ENCODE assay signal across 17 cellular contexts in genomic region chr17:77485089-77485833, GRCh38.
DNase-seq lines count a peak whose midpoint lies in the region; ATAC-seq, FAIRE-seq and TF ChIP-seq lines count a peak whose summit lies in the region.
"Had no signal": no experiment of that assay in that cellular context is flagged by ENCODE, and none has a peak within 500 bp of the region (broad histone marks: within the 10 kb centered on the region; RNA-seq: fewer than 3 reads in every experiment).

No MANE protein-coding gene starts in this region.

- peak; percentile 13 for ATAC-seq in activated T-helper 17 cell treated with anti-CD3 and anti-CD28 coated beads, Interleukin-2, amount 50 U/mL, for 72 hours (replicated peaks)
- peak; percentile 43 for ATAC-seq in naive thymus-derived CD4-positive, alpha-beta T cell
- no peak for ATAC-seq in lower lobe of right lung

- peaks cover 6 to 100% (median 42%) of the 10 kb centered on the region in 3 experiments for H3K36me3 ChIP-seq in naive thymus-derived CD4-positive, alpha-beta T cell (ENCODE audit: control insufficient read depth in 2 of 3, insufficient read depth in 3 of 3, low read length in 3 of 3)
- H3K36me3 ChIP-seq in neural progenitor cell: no peaks in the 10 kb centered on the region
- H3K36me3 ChIP-seq in lower lobe of right lung: peaks cover 57% of the 10 kb centered on the region

- H2AFZ ChIP-seq in neural progenitor cell (replicated peaks): no peak overlapping the region
- H2AFZ ChIP-seq: PC-9 had no signal

- H3K4me2 ChIP-seq in neural progenitor cell: no peak overlapping the region
- H3K4me2 ChIP-seq: PC-9 had no signal

- H3K79me2 ChIP-seq in neural progenitor cell (ENCODE audit: low read depth): peaks cover 59% of the 10 kb centered on the region

- peak overlapping the region; percentile 22 for H3K27ac Mint-ChIP-seq in activated naive CD8-positive, alpha-beta T cell
- H3K27ac Mint-ChIP-seq in activated naive CD8-positive, alpha-beta T cell treated with anti-CD3 and anti-CD28 coated beads for 36 hours: no peak overlapping the region
- H3K27ac Mint-ChIP-seq in activated T-helper 17 cell treated with anti-CD3 and anti-CD28 coated beads, Interleukin-2, amount 50 U/mL, for 72 hours: no peak overlapping the region
- no peak overlapping the region for H3K27ac Mint-ChIP-seq in naive thymus-derived CD4-positive, alpha-beta T cell
- H3K27ac Mint-ChIP-seq in neural progenitor cell: no peak overlapping the region

- H3K9ac ChIP-seq in neural progenitor cell: no peak overlapping the region

- POLR2A ChIA-PET in naive thymus-derived CD4-positive, alpha-beta T cell (lab: Charles Lee): no interaction called here

- peak; percentile 100 for FAIRE-seq in urothelium cell line (lab: Jason Lieb, UNC)

- H3K9me3 Mint-ChIP-seq in activated naive CD8-positive, alpha-beta T cell (ENCODE audit: low read depth): no peaks in the 10 kb centered on the region
- no peaks in the 10 kb centered on the region for H3K9me3 Mint-ChIP-seq in activated naive CD8-positive, alpha-beta T cell treated with anti-CD3 and anti-CD28 coated beads for 36 hours
- H3K9me3 Mint-ChIP-seq in activated T-helper 17 cell treated with anti-CD3 and anti-CD28 coated beads, Interleukin-2, amount 50 U/mL, for 72 hours: no peaks in the 10 kb centered on the region
- peaks cover 0 to 4% (median 0%) of the 10 kb centered on the region in 11 donors for H3K9me3 Mint-ChIP-seq in naive thymus-derived CD4-positive, alpha-beta T cell
- no peaks in the 10 kb centered on the region for H3K9me3 Mint-ChIP-seq in neural progenitor cell
- H3K9me3 Mint-ChIP-seq: CD8-positive, alpha-beta memory T cell; IgD-negative memory B cell had no signal

- no peak overlapping the region for H3K4me3 Mint-ChIP-seq in activated naive CD8-positive, alpha-beta T cell
- H3K4me3 Mint-ChIP-seq in activated naive CD8-positive, alpha-beta T cell treated with anti-CD3 and anti-CD28 coated beads for 36 hours: no peak overlapping the region
- H3K4me3 Mint-ChIP-seq in activated T-helper 17 cell treated with anti-CD3 and anti-CD28 coated beads, Interleukin-2, amount 50 U/mL, for 72 hours: no peak overlapping the region
- no peak overlapping the region for H3K4me3 Mint-ChIP-seq in naive thymus-derived CD4-positive, alpha-beta T cell
- no peak overlapping the region for H3K4me3 Mint-ChIP-seq in neural progenitor cell
- H3K4me3 Mint-ChIP-seq: IgD-negative memory B cell had no signal

- H3F3A ChIP-seq in neural progenitor cell (ENCODE audit: low read depth): no peaks in the 10 kb centered on the region

- no peaks in the 10 kb centered on the region for H3K36me3 Mint-ChIP-seq in activated naive CD8-positive, alpha-beta T cell
- H3K36me3 Mint-ChIP-seq in activated naive CD8-positive, alpha-beta T cell treated with anti-CD3 and anti-CD28 coated beads for 36 hours: peaks cover 12% of the 10 kb centered on the region
- H3K36me3 Mint-ChIP-seq in activated T-helper 17 cell treated with anti-CD3 and anti-CD28 coated beads, Interleukin-2, amount 50 U/mL, for 72 hours (ENCODE audit: low read depth): peaks cover 61% of the 10 kb centered on the region
- H3K36me3 Mint-ChIP-seq in naive thymus-derived CD4-positive, alpha-beta T cell: peaks cover 0 to 23% (median 13%) of the 10 kb centered on the region in 5 donors
- H3K36me3 Mint-ChIP-seq in neural progenitor cell: peaks cover 16% of the 10 kb centered on the region

- H3K27ac ChIP-seq in naive thymus-derived CD4-positive, alpha-beta T cell (ENCODE audit: low read depth, low read length): peak overlapping the region; percentile 5
- no peak overlapping the region for H3K27ac ChIP-seq in neural progenitor cell
- H3K27ac ChIP-seq in lower lobe of right lung: no peak overlapping the region
- H3K27ac ChIP-seq: PC-9 had no signal

- H3K27me3 Mint-ChIP-seq in activated naive CD8-positive, alpha-beta T cell: no peaks in the 10 kb centered on the region
- H3K27me3 Mint-ChIP-seq in activated naive CD8-positive, alpha-beta T cell treated with anti-CD3 and anti-CD28 coated beads for 36 hours: no peaks in the 10 kb centered on the region
- no peaks in the 10 kb centered on the region for H3K27me3 Mint-ChIP-seq in activated T-helper 17 cell treated with anti-CD3 and anti-CD28 coated beads, Interleukin-2, amount 50 U/mL, for 72 hours
- H3K27me3 Mint-ChIP-seq in naive thymus-derived CD4-positive, alpha-beta T cell: no peaks in the 10 kb centered on the region
- peaks cover 4% of the 10 kb centered on the region for H3K27me3 Mint-ChIP-seq in neural progenitor cell (ENCODE audit: insufficient read depth, low read depth)
- H3K27me3 Mint-ChIP-seq: CD8-positive, alpha-beta memory T cell; IgD-negative memory B cell had no signal

- H3K9me3 ChIP-seq in naive thymus-derived CD4-positive, alpha-beta T cell (ENCODE audit: control insufficient read depth in 2 of 3, low read length in 3 of 3): no peaks in the 10 kb centered on the region
- H3K9me3 ChIP-seq in neural progenitor cell (ENCODE audit: low read depth): no peaks in the 10 kb centered on the region
- H3K9me3 ChIP-seq in lower lobe of right lung: no peaks in the 10 kb centered on the region

- peaks cover 26% of the 10 kb centered on the region for H4K20me1 ChIP-seq in neural progenitor cell (ENCODE audit: low read depth)

- TF ChIP-seq CTCF in neural progenitor cell (IDR thresholded peaks at IDR 0.05): no peak
- no peak for TF ChIP-seq CTCF in lower lobe of right lung (IDR thresholded peaks at IDR 0.05)

- H3K4me3 ChIP-seq in naive thymus-derived CD4-positive, alpha-beta T cell (ENCODE audit: low read length): no peak overlapping the region
- H3K4me3 ChIP-seq in neural progenitor cell (no peak overlapping the region), lower lobe of right lung (no peak overlapping the region)
- H3K4me3 ChIP-seq: PC-9 had no signal

- H3K4me1 Mint-ChIP-seq in activated naive CD8-positive, alpha-beta T cell (ENCODE audit: low read depth): peaks cover 12% of the 10 kb centered on the region
- H3K4me1 Mint-ChIP-seq in activated naive CD8-positive, alpha-beta T cell treated with anti-CD3 and anti-CD28 coated beads for 36 hours: peaks cover 9% of the 10 kb centered on the region
- H3K4me1 Mint-ChIP-seq in activated T-helper 17 cell treated with anti-CD3 and anti-CD28 coated beads, Interleukin-2, amount 50 U/mL, for 72 hours: peaks cover 11% of the 10 kb centered on the region
- peaks cover 8 to 26% (median 13%) of the 10 kb centered on the region in 7 donors for H3K4me1 Mint-ChIP-seq in naive thymus-derived CD4-positive, alpha-beta T cell
- peaks cover 5% of the 10 kb centered on the region for H3K4me1 Mint-ChIP-seq in neural progenitor cell

- intact Hi-C loops in naive thymus-derived CD4-positive, alpha-beta T cell (cut with micrococcal nuclease): no loop called here
- intact Hi-C loops in lower lobe of right lung (cut with DNase I): loop anchor here (10.0 kb wide), 1 partner anchor 50 kb away; no protein-coding TSS in a partner anchor

- no peaks in the 10 kb centered on the region for H3K27me3 ChIP-seq in naive thymus-derived CD4-positive, alpha-beta T cell (ENCODE audit: control insufficient read depth in 2 of 2, insufficient read depth in 2 of 2, low read length in 2 of 2)
- H3K27me3 ChIP-seq in neural progenitor cell (no peaks in the 10 kb centered on the region), lower lobe of right lung (ENCODE audit: low read depth) (no peaks in the 10 kb centered on the region)

- CTCF ChIA-PET in naive thymus-derived CD4-positive, alpha-beta T cell (lab: Charles Lee): no interaction called here

- peaks cover 8 to 20% of the 10 kb centered on the region in 2 donors for H3K4me1 ChIP-seq in naive thymus-derived CD4-positive, alpha-beta T cell (ENCODE audit: control insufficient read depth in 2 of 2, insufficient read depth in 2 of 2, low read length in 2 of 2)
- H3K4me1 ChIP-seq in neural progenitor cell (peaks cover 12% of the 10 kb centered on the region), lower lobe of right lung (peaks cover 11% of the 10 kb centered on the region)

- no peak for DNase-seq in activated naive CD8-positive, alpha-beta T cell treated with anti-CD3 and anti-CD28 coated beads for 36 hours
- no peak for DNase-seq in naive thymus-derived CD4-positive, alpha-beta T cell
- DNase-seq in urothelium cell line (ENCODE audit: low spot score): no peak
- no peak for DNase-seq in neural progenitor cell (ENCODE audit: low spot score)
- DNase-seq in lower lobe of right lung: no peak
- no peak for DNase-seq in middle frontal gyrus (ENCODE audit: extremely low spot score, low spot score)
- DNase-seq: ACHN, GF-D8, NCI-H1417, NCI-H2029, NCI-H2171 treated with DMSO at 0.1 percent for 48 hours, NCI-H774, PC-9 had no signal

Comparison
In these comparisons a context has a peak if more than half of its experiments do, and no peak if none do; other contexts are left out.
1. ATAC-seq: peak in activated T-helper 17 cell treated with anti-CD3 and anti-CD28 coated beads, Interleukin-2, amount 50 U/mL, for 72 hours (single experiment) and naive thymus-derived CD4-positive, alpha-beta T cell (single experiment); none in lower lobe of right lung (0 of 2).